1 cellular context compared by ENCODE assay signal in genomic region chr3:40309439-40309924, GRCh38.
A peak's percentile ranks its signal among the peaks of the same experiment; 100 is the strongest.
TF ChIP-seq lines count a peak whose summit lies in the region.

Gene EIF1B (plus strand): TSS chr3:40309707. CDS start chr3:40309942, 235 bp downstream.

TF ChIP-seq in GM23338, 12 proteins besides CTCF, POLR2A, EP300 and RAD21 (continued from another document):
- TF ChIP-seq ZNF462 (CRISPR knock-in tag; IDR thresholded peaks at IDR 0.05) (no peak), NANOG (IDR thresholded peaks at IDR 0.05; ENCODE audit: borderline replicate concordance) (no peak), POLR2AphosphoS5 (IDR thresholded peaks at IDR 0.05; ENCODE audit: low read depth) (peak; percentile 94), CREB1 (CRISPR knock-in tag; IDR thresholded peaks at IDR 0.05; ENCODE audit: low read depth) (peak; percentile 77), ETS1 (IDR thresholded peaks at IDR 0.05) (peak; percentile 88), EZH2phosphoT487 (IDR thresholded peaks at IDR 0.05; ENCODE audit: unreplicated experiment) (no peak), EZH2 (IDR thresholded peaks at IDR 0.05; ENCODE audit: low read depth, unreplicated experiment) (no peak)
